10 cellular contexts compared by ENCODE assay signal in genomic region chr10:21270976-21271375, GRCh38.
"Had no signal": no experiment of that assay in that cellular context is flagged by ENCODE, and none has a peak within 500 bp of the region (broad histone marks: within the 10 kb centered on the region; RNA-seq: fewer than 3 reads in every experiment).

No MANE protein-coding gene starts in this region.

- H3K4me3 Mint-ChIP-seq: GM23338, H9, HFFc6, IgD-negative memory B cell had no signal

- H3K27me3 Mint-ChIP-seq: IgD-negative memory B cell had no signal

- H3K4me2 ChIP-seq: GM23338 had no signal

- H3K36me3 Mint-ChIP-seq: IgD-negative memory B cell had no signal

- H3K9me3 Mint-ChIP-seq: HFFc6 had no signal

- FAIRE-seq: H1, H54, HepG2 had no signal

- ATAC-seq: GM23338, HepG2 had no signal

- H3K27ac ChIP-seq: HL-60 had no signal

- H2AFZ ChIP-seq: GM23338 had no signal

- H3K4me3 ChIP-seq: GM23338 had no signal

- DNase-seq: H9, HCEC 1CT, HFFc6, KG1 had no signal

- H3K4me1 Mint-ChIP-seq: IgD-negative memory B cell had no signal

- H3K27ac Mint-ChIP-seq: GM23338, H9, HFFc6 had no signal
